Comparison of ENCODE assay signal across 1 cellular context in the genomic region with DNA sequence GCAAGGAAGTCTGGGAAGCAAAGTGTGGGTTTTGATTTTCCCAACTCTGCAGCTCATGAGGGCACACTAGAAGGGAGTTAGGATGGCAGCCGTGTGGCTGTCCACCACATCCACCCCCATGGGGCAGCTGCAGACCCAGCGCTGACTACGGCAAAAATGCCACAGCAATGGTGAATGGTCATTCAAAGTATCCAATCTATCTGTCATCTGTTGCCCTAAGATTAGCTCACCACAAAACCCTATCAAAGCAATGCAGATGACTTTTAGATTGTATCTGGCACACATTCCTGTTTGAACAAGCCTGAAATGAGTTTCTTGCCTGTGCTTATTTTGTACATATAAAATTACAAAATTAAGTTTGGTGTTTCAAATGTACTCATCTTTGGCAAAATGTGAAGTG.
TF ChIP-seq lines count a peak whose summit lies in the region.

No MANE protein-coding gene starts in this region.

TF ChIP-seq in K562, 482 proteins besides CTCF, POLR2A, EP300 and RAD21 (continued from another document and continues in another):
- TF ChIP-seq PKNOX1 (IDR thresholded peaks at IDR 0.05) (peak; percentile 28; the same call in 1 of the 2 replicates), THRAP3 (IDR thresholded peaks at IDR 0.05; ENCODE audit: borderline replicate concordance) (no peak), MXD1 (CRISPR knock-in tag; IDR thresholded peaks at IDR 0.05; ENCODE audit: borderline replicate concordance, poor library complexity, severe bottlenecking) (no peak), ZNF717 (CRISPR knock-in tag; IDR thresholded peaks at IDR 0.05) (no peak), MCM2 (IDR thresholded peaks at IDR 0.05; ENCODE audit: low read depth) (no peak), ID3 (CRISPR knock-in tag; IDR thresholded peaks at IDR 0.05) (no peak), ID3 (tag; IDR thresholded peaks at IDR 0.05) (0 out of 2 replicates have a peak, but pooled peaks have one; percentile 28), PML (IDR thresholded peaks at IDR 0.05; ENCODE audit: low read length) (peak; percentile 93; the same call in 1 of the 2 replicates), NR4A1 (CRISPR knock-in tag; IDR thresholded peaks at IDR 0.05) (no peak), NR4A1 (tag; IDR thresholded peaks at IDR 0.05) (peak; percentile 63; the same call in 1 of the 2 replicates), ATF2 (CRISPR knock-in tag; IDR thresholded peaks at IDR 0.05) (no peak), GATAD2A (IDR thresholded peaks at IDR 0.05) (no peak), RBM22 (IDR thresholded peaks at IDR 0.05; ENCODE audit: low read depth, low read length, poor library complexity, severe bottlenecking) (no peak), MCM5 (IDR thresholded peaks at IDR 0.05; ENCODE audit: low read depth) (no peak), PHF20 (IDR thresholded peaks at IDR 0.05; ENCODE audit: partially characterized antibody) (no peak), ZNF431 (CRISPR knock-in tag; IDR thresholded peaks at IDR 0.05) (no peak), MAFK (IDR thresholded peaks at IDR 0.05; ENCODE audit: low read length) (0 out of 2 replicates have a peak, but pooled peaks have one; percentile 10), ATF1 (CRISPR knock-in tag; IDR thresholded peaks at IDR 0.05) (no peak), ATF1 (tag; IDR thresholded peaks at IDR 0.05) (0 out of 2 replicates have a peak, but pooled peaks have one; percentile 20), CBFA2T2 (conservative IDR thresholded peaks at IDR 0.05) (peak; percentile 79), C11orf30 (IDR thresholded peaks at IDR 0.05; ENCODE audit: low read depth) (no peak), ZNF644 (tag; IDR thresholded peaks at IDR 0.05; ENCODE audit: low read depth) (no peak), ZBTB7A (IDR thresholded peaks at IDR 0.05; ENCODE audit: borderline replicate concordance, control insufficient read depth, low read depth, low read length) (no peak), ADNP (tag; IDR thresholded peaks at IDR 0.05) (peak; percentile 87), MEF2D (tag; conservative IDR thresholded peaks at IDR 0.05; ENCODE audit: low read depth) (peak; percentile 43; the same call in 1 of the 2 replicates), NFIC (IDR thresholded peaks at IDR 0.05) (no peak), ZNF79 (CRISPR knock-in tag; IDR thresholded peaks at IDR 0.05; ENCODE audit: low read depth) (no peak), CREB1 (IDR thresholded peaks at IDR 0.05) (no peak), CREB1 (CRISPR knock-in tag; IDR thresholded peaks at IDR 0.05) (no peak), ESRRA (IDR thresholded peaks at IDR 0.05; ENCODE audit: borderline replicate concordance, low read depth) (peak; percentile 94; the same call in 1 of the 2 replicates), ZNF143 (CRISPR knock-in tag; IDR thresholded peaks at IDR 0.05) (no peak), KLF16 (IDR thresholded peaks at IDR 0.05) (peak; percentile 83), SMARCA5 (IDR thresholded peaks at IDR 0.05) (no peak), KLF1 (tag; IDR thresholded peaks at IDR 0.05) (no peak), FOXP4 (CRISPR knock-in tag; IDR thresholded peaks at IDR 0.05; ENCODE audit: borderline replicate concordance) (no peak), BHLHE40 (IDR thresholded peaks at IDR 0.05; ENCODE audit: low read length) (peak; percentile 42; the same call in 1 of the 2 replicates), TAL1 (IDR thresholded peaks at IDR 0.05) (peak; percentile 93), ARID2 (IDR thresholded peaks at IDR 0.05) (no peak), ZEB2 (IDR thresholded peaks at IDR 0.05) (no peak), BCOR (IDR thresholded peaks at IDR 0.05) (peak; percentile 69; the same call in 1 of the 2 replicates), STAT5A (IDR thresholded peaks at IDR 0.05; ENCODE audit: borderline replicate concordance, low read length) (peak; percentile 57; the same call in 1 of the 2 replicates), ZMIZ1 (IDR thresholded peaks at IDR 0.05; ENCODE audit: low read depth in 2 of 2, low read length in 2 of 2) (peak in 1 of 2 experiments; percentile 65; a peak in 1 of 4 replicates), ZBTB12 (CRISPR knock-in tag; IDR thresholded peaks at IDR 0.05) (no peak), ZBED1 (IDR thresholded peaks at IDR 0.05) (0 out of 2 replicates have a peak, but pooled peaks have one; percentile 55), SP1 (CRISPR knock-in tag; IDR thresholded peaks at IDR 0.05) (peak; percentile 39), CC2D1A (IDR thresholded peaks at IDR 0.05) (peak; percentile 30; the same call in 1 of the 2 replicates), ZNF197 (CRISPR knock-in tag; IDR thresholded peaks at IDR 0.05; ENCODE audit: low read depth) (0 out of 2 replicates have a peak, but pooled peaks have one; percentile 63), FIP1L1 (IDR thresholded peaks at IDR 0.05; ENCODE audit: low read depth, low read length, poor library complexity, severe bottlenecking) (no peak), U2AF2 (optimal IDR thresholded peaks at IDR 0.05; ENCODE audit: low read depth, low read length) (no peak), CGGBP1 (CRISPR knock-in tag; IDR thresholded peaks at IDR 0.05) (no peak), ZSCAN29 (IDR thresholded peaks at IDR 0.05) (no peak), MBD2 (IDR thresholded peaks at IDR 0.05; ENCODE audit: borderline replicate concordance, low read depth) (no peak), SREBF2 (CRISPR knock-in tag; IDR thresholded peaks at IDR 0.05) (no peak), SMAD2 (IDR thresholded peaks at IDR 0.05; ENCODE audit: low read depth, low read length) (no peak)
- TF ChIP-seq, protein P1, sequence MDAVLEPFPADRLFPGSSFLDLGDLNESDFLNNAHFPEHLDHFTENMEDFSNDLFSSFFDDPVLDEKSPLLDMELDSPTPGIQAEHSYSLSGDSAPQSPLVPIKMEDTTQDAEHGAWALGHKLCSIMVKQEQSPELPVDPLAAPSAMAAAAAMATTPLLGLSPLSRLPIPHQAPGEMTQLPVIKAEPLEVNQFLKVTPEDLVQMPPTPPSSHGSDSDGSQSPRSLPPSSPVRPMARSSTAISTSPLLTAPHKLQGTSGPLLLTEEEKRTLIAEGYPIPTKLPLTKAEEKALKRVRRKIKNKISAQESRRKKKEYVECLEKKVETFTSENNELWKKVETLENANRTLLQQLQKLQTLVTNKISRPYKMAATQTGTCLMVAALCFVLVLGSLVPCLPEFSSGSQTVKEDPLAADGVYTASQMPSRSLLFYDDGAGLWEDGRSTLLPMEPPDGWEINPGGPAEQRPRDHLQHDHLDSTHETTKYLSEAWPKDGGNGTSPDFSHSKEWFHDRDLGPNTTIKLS (IDR thresholded peaks at IDR 0.05; ENCODE audit: borderline replicate concordance, low read depth) = no peak
- TF ChIP-seq, protein P2, sequence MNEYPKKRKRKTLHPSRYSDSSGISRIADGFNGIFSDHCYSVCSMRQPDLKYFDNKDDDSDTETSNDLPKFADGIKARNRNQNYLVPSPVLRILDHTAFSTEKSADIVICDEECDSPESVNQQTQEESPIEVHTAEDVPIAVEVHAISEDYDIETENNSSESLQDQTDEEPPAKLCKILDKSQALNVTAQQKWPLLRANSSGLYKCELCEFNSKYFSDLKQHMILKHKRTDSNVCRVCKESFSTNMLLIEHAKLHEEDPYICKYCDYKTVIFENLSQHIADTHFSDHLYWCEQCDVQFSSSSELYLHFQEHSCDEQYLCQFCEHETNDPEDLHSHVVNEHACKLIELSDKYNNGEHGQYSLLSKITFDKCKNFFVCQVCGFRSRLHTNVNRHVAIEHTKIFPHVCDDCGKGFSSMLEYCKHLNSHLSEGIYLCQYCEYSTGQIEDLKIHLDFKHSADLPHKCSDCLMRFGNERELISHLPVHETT (CRISPR knock-in tag; conservative IDR thresholded peaks at IDR 0.05 in 1 of 2, IDR thresholded peaks at IDR 0.05 in 1 of 2) = peak in 1 of 2 experiments; percentile 49; a peak in 1 of 4 replicates
- TF ChIP-seq, protein P3, sequence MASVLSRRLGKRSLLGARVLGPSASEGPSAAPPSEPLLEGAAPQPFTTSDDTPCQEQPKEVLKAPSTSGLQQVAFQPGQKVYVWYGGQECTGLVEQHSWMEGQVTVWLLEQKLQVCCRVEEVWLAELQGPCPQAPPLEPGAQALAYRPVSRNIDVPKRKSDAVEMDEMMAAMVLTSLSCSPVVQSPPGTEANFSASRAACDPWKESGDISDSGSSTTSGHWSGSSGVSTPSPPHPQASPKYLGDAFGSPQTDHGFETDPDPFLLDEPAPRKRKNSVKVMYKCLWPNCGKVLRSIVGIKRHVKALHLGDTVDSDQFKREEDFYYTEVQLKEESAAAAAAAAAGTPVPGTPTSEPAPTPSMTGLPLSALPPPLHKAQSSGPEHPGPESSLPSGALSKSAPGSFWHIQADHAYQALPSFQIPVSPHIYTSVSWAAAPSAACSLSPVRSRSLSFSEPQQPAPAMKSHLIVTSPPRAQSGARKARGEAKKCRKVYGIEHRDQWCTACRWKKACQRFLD (CRISPR knock-in tag; IDR thresholded peaks at IDR 0.05) = 0 out of 2 replicates have a peak, but pooled peaks have one; percentile 33
